In genomic region chr2:52995439-52995838, GRCh38 we compare ENCODE assay signal across 22 cellular contexts.
DNase-seq lines count a peak whose midpoint lies in the region; TF ChIP-seq lines count a peak whose summit lies in the region.
"Had no signal": no experiment of that assay in that cellular context is flagged by ENCODE, and none has a peak within 500 bp of the region (broad histone marks: within the 10 kb centered on the region; RNA-seq: fewer than 3 reads in every experiment).

No MANE protein-coding gene starts in this region.

- POLR2A ChIA-PET in A673 (lab: Charles Lee; ENCODE audit: low non-redundant PET), result no interaction called here

- no peaks in the 10 kb centered on the region for H3K4me1 Mint-ChIP-seq in immature natural killer cell
- H3K4me1 Mint-ChIP-seq: CD4-positive, alpha-beta memory T cell had no signal

- H3K27me3 Mint-ChIP-seq in immature natural killer cell (ENCODE audit: low read depth in 3 of 3), result no peaks in the 10 kb centered on the region
- H3K27me3 Mint-ChIP-seq: CD4-positive, alpha-beta memory T cell had no signal

- H3K4me3 Mint-ChIP-seq in immature natural killer cell, result no peak overlapping the region
- H3K4me3 Mint-ChIP-seq: CD4-positive, alpha-beta memory T cell; HFFc6 had no signal

- TF ChIP-seq CTCF in A673 (conservative IDR thresholded peaks at IDR 0.05; ENCODE audit: low read depth, low read length), result no peak

- H3K4me1 ChIP-seq in A673 (ENCODE audit: insufficient read depth, low read length, poor library complexity, severe bottlenecking), result no peaks in the 10 kb centered on the region
- H3K4me1 ChIP-seq: BLaER1 treated with 17β-estradiol and CSF1 and Interleukin-3, amounts not matched to agents 10 nM and 100 nM had no signal

- no peak overlapping the region for H3K27ac ChIP-seq in A673 (ENCODE audit: low read depth, low read length, poor library complexity, severe bottlenecking)
- H3K27ac ChIP-seq: BLaER1 treated with 17β-estradiol and CSF1 and Interleukin-3, amounts not matched to agents 10 nM and 100 nM; RWPE1 had no signal

- no peaks in the 10 kb centered on the region for H3K27me3 ChIP-seq in A673 (replicated peaks; ENCODE audit: insufficient read depth, low read depth, low read length, poor library complexity)
- H3K27me3 ChIP-seq: BLaER1 treated with 17β-estradiol and CSF1 and Interleukin-3, amounts not matched to agents 10 nM and 100 nM had no signal

- no peaks in the 10 kb centered on the region for H3K9me3 ChIP-seq in A673 (ENCODE audit: low read depth, low read length, poor library complexity, severe bottlenecking)

- peaks cover 4 to 38% (median 13%) of the 10 kb centered on the region in 6 donors for H3K9me3 Mint-ChIP-seq in immature natural killer cell

- H3K36me3 Mint-ChIP-seq in immature natural killer cell, result peaks cover 0 to under 1% (median 0%) of the 10 kb centered on the region in 3 donors
- H3K36me3 Mint-ChIP-seq: CD4-positive, alpha-beta memory T cell had no signal

- CTCF ChIA-PET in A673 (lab: Charles Lee), result no interaction called here

- intact Hi-C loops in A673 (cut with micrococcal nuclease; ENCODE audit: unreplicated experiment), result no loop called here

- H3K36me3 ChIP-seq in A673 (ENCODE audit: insufficient read depth, low read length, poor library complexity, severe bottlenecking), result no peaks in the 10 kb centered on the region
- H3K36me3 ChIP-seq: BLaER1 treated with 17β-estradiol and CSF1 and Interleukin-3, amounts not matched to agents 10 nM and 100 nM; HAP-1 had no signal

- peak; percentile 2 for DNase-seq in A673 (ENCODE audit: low spot score)
- DNase-seq in NCI-H446 treated with DMSO at 0.1 percent for 48 hours (lab: John Stamatoyannopoulos, UW), result peak; percentile 37
- peak; percentile 22 for DNase-seq in brain pericyte (ENCODE audit: low read depth, low spot score)
- DNase-seq in iris pigment epithelial cell (ENCODE audit: low read depth), result peak; percentile 15
- no peak for DNase-seq in immature natural killer cell
- DNase-seq in NCI-H2196 treated with DMSO at 0.1 percent for 48 hours (lab: John Stamatoyannopoulos, UW; ENCODE audit: unreplicated experiment), result no peak
- DNase-seq in retina, result no peak
- DNase-seq: 8988T; AML-193; CD4-positive, alpha-beta memory T cell; DMS 273 treated with DMSO at 0.1 percent for 48 hours; GOT3; HFFc6; KBM-7; MV-4-11; NCI-H1105; NCI-H2029; NCI-H69; SHP77 had no signal

- BruUV-seq in A673 (replicated peaks; lab: Mats Ljungman, UMichigan), result no TSS peak

- H3K27ac Mint-ChIP-seq in immature natural killer cell, result no peak overlapping the region
- H3K27ac Mint-ChIP-seq: CD4-positive, alpha-beta memory T cell; HFFc6 had no signal

- no peak overlapping the region for H3K4me3 ChIP-seq in A673 (ENCODE audit: low read depth, low read length, poor library complexity, severe bottlenecking)
- H3K4me3 ChIP-seq: BLaER1 treated with 17β-estradiol and CSF1 and Interleukin-3, amounts not matched to agents 10 nM and 100 nM; HAP-1 had no signal

Comparison
In these comparisons a context has a peak if more than half of its experiments do, and no peak if none do; other contexts are left out.
1. DNase-seq: peak in A673 (single experiment), NCI-H446 treated with DMSO at 0.1 percent for 48 hours (single experiment), brain pericyte (single experiment) and iris pigment epithelial cell (single experiment); none in immature natural killer cell (0 of 3), NCI-H2196 treated with DMSO at 0.1 percent for 48 hours (single experiment) and retina (single experiment).